Comparison of ENCODE assay signal across 28 cellular contexts in the genomic region with DNA sequence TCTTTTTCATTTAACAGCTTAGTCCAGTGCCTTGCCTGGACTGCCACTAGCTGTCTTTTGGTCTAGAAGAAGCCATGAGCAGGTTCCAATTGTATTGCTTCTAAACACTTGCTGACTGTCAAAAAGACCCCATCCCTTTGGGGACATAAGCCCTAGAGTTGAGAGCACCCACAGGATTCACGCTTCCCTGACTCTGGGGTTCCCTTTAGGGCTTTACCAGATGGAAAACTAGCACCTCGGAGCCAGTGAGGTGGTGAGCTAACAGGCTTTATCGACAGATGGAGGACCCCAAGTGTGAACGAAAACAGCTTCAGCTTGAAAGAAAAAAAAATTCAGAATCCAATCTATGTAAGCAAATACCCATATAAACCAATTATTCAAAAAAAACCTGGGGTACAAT.
"Had no signal": no experiment of that assay in that cellular context is flagged by ENCODE, and none has a peak within 500 bp of the region (broad histone marks: within the 10 kb centered on the region; RNA-seq: fewer than 3 reads in every experiment).

No MANE protein-coding gene starts in this region.

- H3K27me3 Mint-ChIP-seq: activated B cell treated with CpG ODN at 0.5 μM for 24 hours; activated CD4-positive, alpha-beta T cell treated with anti-CD3 and anti-CD28 coated beads, Interleukin-2, amount 10 ng/mL, durations not matched to agents 24 days and 14 days; T-cell had no signal

- H3K4me3 ChIP-seq: ascending aorta, body of pancreas, coronary artery, SK-N-MC had no signal

- ATAC-seq: activated naive CD4-positive, alpha-beta T cell treated with anti-CD3 and anti-CD28 coated beads, Interleukin-2, amount 50 U/mL, for 72 hours; activated naive CD8-positive, alpha-beta T cell treated with anti-CD3 and anti-CD28 coated beads, Interleukin-2, amount 50 U/mL, for 24 hours; activated T-cell treated with anti-CD3 and anti-CD28 coated beads, Interleukin-2, amount 50 U/mL, for 4 hours; body of pancreas; Panc1; Right ventricle myocardium inferior; T-cell had no signal

- H3K9me3 Mint-ChIP-seq: activated B cell treated with CpG ODN at 0.5 μM for 24 hours; activated CD4-positive, alpha-beta T cell treated with anti-CD3 and anti-CD28 coated beads, Interleukin-2, amount 10 ng/mL, durations not matched to agents 24 days and 14 days; activated naive CD8-positive, alpha-beta T cell treated with anti-CD3 and anti-CD28 coated beads, Interleukin-2, amount 50 U/mL, for 24 hours; activated T-cell treated with anti-CD3 and anti-CD28 coated beads, Interleukin-2, amount 50 U/mL, for 4 hours; T-cell had no signal

- DNase-seq: activated B cell treated with CpG ODN at 0.5 μM for 24 hours; activated CD4-positive, alpha-beta T cell treated with anti-CD3 and anti-CD28 coated beads for 1 hour; activated CD4-positive, alpha-beta T cell treated with anti-CD3 and anti-CD28 coated beads, Interleukin-2, amount 10 ng/mL, durations not matched to agents 24 days and 14 days; activated CD4-positive, alpha-beta T cell treated with anti-CD3 and anti-CD28 coated beads, Interleukin-2, amount 50 U/mL, for 48 hours; activated CD8-positive, alpha-beta memory T cell treated with anti-CD3 and anti-CD28 coated beads for 24 hours; activated effector memory CD4-positive, alpha-beta T cell treated with anti-CD3 and anti-CD28 coated beads, Interleukin-2, amount 50 U/mL, for 16 hours; activated naive CD4-positive, alpha-beta T cell treated with Interleukin-2 at 50 U/mL for 16 hours; activated naive CD8-positive, alpha-beta T cell treated with anti-CD3 and anti-CD28 coated beads, Interleukin-2, amount 50 U/mL, for 24 hours; activated T-cell treated with anti-CD3 and anti-CD28 coated beads, Interleukin-2, amount 50 U/mL, for 4 hours; amniotic stem cell; body of pancreas; central memory CD4-positive, alpha-beta T cell; Kasumi-1; NCI-H2081; NCI-H2227 treated with DMSO at 0.1 percent for 48 hours; NCI-H510A; NCI-H748 treated with DMSO at 0.1 percent for 48 hours; OCI-M1; RPMI8226; T-cell; T-helper 2 cell; T1000 had no signal

- H3K4me3 Mint-ChIP-seq: activated B cell treated with CpG ODN at 0.5 μM for 24 hours; activated CD4-positive, alpha-beta T cell treated with anti-CD3 and anti-CD28 coated beads, Interleukin-2, amount 10 ng/mL, durations not matched to agents 24 days and 14 days; activated naive CD8-positive, alpha-beta T cell treated with anti-CD3 and anti-CD28 coated beads, Interleukin-2, amount 50 U/mL, for 24 hours; activated T-cell treated with anti-CD3 and anti-CD28 coated beads, Interleukin-2, amount 50 U/mL, for 4 hours; T-cell had no signal

- H3K27ac ChIP-seq: ascending aorta, body of pancreas, coronary artery, SK-N-MC had no signal

- H3K36me3 Mint-ChIP-seq: activated naive CD4-positive, alpha-beta T cell treated with anti-CD3 and anti-CD28 coated beads, Interleukin-2, amount 50 U/mL, for 72 hours; T-cell had no signal

- H3K27ac Mint-ChIP-seq: activated B cell treated with CpG ODN at 0.5 μM for 24 hours; activated CD4-positive, alpha-beta T cell treated with anti-CD3 and anti-CD28 coated beads, Interleukin-2, amount 10 ng/mL, durations not matched to agents 24 days and 14 days; activated naive CD4-positive, alpha-beta T cell treated with anti-CD3 and anti-CD28 coated beads, Interleukin-2, amount 50 U/mL, for 72 hours; activated naive CD8-positive, alpha-beta T cell treated with anti-CD3 and anti-CD28 coated beads, Interleukin-2, amount 50 U/mL, for 24 hours; T-cell had no signal

- H3K36me3 ChIP-seq: ascending aorta had no signal

- H3K4me1 Mint-ChIP-seq: activated B cell treated with CpG ODN at 0.5 μM for 24 hours; activated CD4-positive, alpha-beta T cell treated with anti-CD3 and anti-CD28 coated beads, Interleukin-2, amount 10 ng/mL, durations not matched to agents 24 days and 14 days; activated naive CD8-positive, alpha-beta T cell treated with anti-CD3 and anti-CD28 coated beads, Interleukin-2, amount 50 U/mL, for 24 hours; T-cell had no signal

- H3K4me1 ChIP-seq: ascending aorta, body of pancreas had no signal

- H3K27me3 ChIP-seq: ascending aorta, body of pancreas had no signal

- H3K9me3 ChIP-seq: ascending aorta, body of pancreas had no signal
